ENCODE assay signal across 1 cellular context in genomic region chr3:151170280-151170679, GRCh38.
TF ChIP-seq lines count a peak whose summit lies in the region.

No MANE protein-coding gene starts in this region.

TF ChIP-seq in H1, 55 proteins besides CTCF, POLR2A, EP300 and RAD21:
- TF ChIP-seq TEAD4 (IDR thresholded peaks at IDR 0.05; ENCODE audit: low read depth, low read length): 0 out of 2 replicates have a peak, but pooled peaks have one; percentile 25
